In genomic region chr20:23585808-23586734, GRCh38 we compare ENCODE assay signal across 1 cellular context.
TF ChIP-seq lines count a peak whose summit lies in the region.

No MANE protein-coding gene starts in this region.

TF ChIP-seq in HepG2, 621 proteins besides CTCF, POLR2A, EP300 and RAD21 (continued from another document and continues in another):
- TF ChIP-seq ZNF407 (CRISPR knock-in tag; IDR thresholded peaks at IDR 0.05; ENCODE audit: not compliant biosample characterization) (peak; percentile 14), TCF12 (IDR thresholded peaks at IDR 0.05) (no peak), TCF12 (CRISPR knock-in tag; IDR thresholded peaks at IDR 0.05) (peak; percentile 77; the same call in 1 of the 2 replicates), ZNF607 (CRISPR knock-in tag; IDR thresholded peaks at IDR 0.05; ENCODE audit: borderline replicate concordance) (0 out of 2 replicates have a peak, but pooled peaks have one; percentile 13), ZNF775 (CRISPR knock-in tag; IDR thresholded peaks at IDR 0.05; ENCODE audit: borderline replicate concordance) (no peak), NR2C2 (CRISPR knock-in tag; IDR thresholded peaks at IDR 0.05; ENCODE audit: borderline replicate concordance) (0 out of 2 replicates have a peak, but pooled peaks have one; percentile 10), TFDP2 (CRISPR knock-in tag; IDR thresholded peaks at IDR 0.05) (no peak), ETV6 (CRISPR knock-in tag; conservative IDR thresholded peaks at IDR 0.05) (peak; percentile 61; the same call in 1 of the 2 replicates), MEIS2 (CRISPR knock-in tag; IDR thresholded peaks at IDR 0.05) (peak; percentile 88), SAP130 (CRISPR knock-in tag; IDR thresholded peaks at IDR 0.05; ENCODE audit: low read depth) (peak; percentile 58; the same call in 1 of the 2 replicates), ZNF34 (CRISPR knock-in tag; IDR thresholded peaks at IDR 0.05; ENCODE audit: borderline replicate concordance) (peak; percentile 58), SMYD3 (CRISPR knock-in tag; IDR thresholded peaks at IDR 0.05) (no peak), ZNF710 (CRISPR knock-in tag; IDR thresholded peaks at IDR 0.05; ENCODE audit: borderline replicate concordance) (peak; percentile 2; the same call in 1 of the 2 replicates), HNF1B (CRISPR knock-in tag; IDR thresholded peaks at IDR 0.05) (peak; percentile 85), ZNF543 (CRISPR knock-in tag; IDR thresholded peaks at IDR 0.05) (peak; percentile 87), ZNF878 (CRISPR knock-in tag; IDR thresholded peaks at IDR 0.05) (no peak; the same call in 1 of the 2 replicates), HINFP (CRISPR knock-in tag; IDR thresholded peaks at IDR 0.05; ENCODE audit: low read depth) (0 out of 2 replicates have a peak, but pooled peaks have one; percentile 50), AKAP8 (CRISPR knock-in tag; IDR thresholded peaks at IDR 0.05) (no peak), IRF1 (CRISPR knock-in tag; IDR thresholded peaks at IDR 0.05; ENCODE audit: low read depth) (no peak), KMT2A (CRISPR knock-in tag; IDR thresholded peaks at IDR 0.05) (no peak), ZNF614 (CRISPR knock-in tag; IDR thresholded peaks at IDR 0.05; ENCODE audit: borderline replicate concordance) (peak; percentile 30; the same call in 1 of the 2 replicates), HDAC2 (CRISPR knock-in tag; IDR thresholded peaks at IDR 0.05) (peak; percentile 73), THYN1 (CRISPR knock-in tag; IDR thresholded peaks at IDR 0.05; ENCODE audit: borderline replicate concordance, low read depth) (no peak), KDM2A (CRISPR knock-in tag; IDR thresholded peaks at IDR 0.05; ENCODE audit: borderline replicate concordance, low read depth) (no peak), POGK (CRISPR knock-in tag; conservative IDR thresholded peaks at IDR 0.05) (peak; percentile 68; the same call in 1 of the 2 replicates), ZNF510 (CRISPR knock-in tag; IDR thresholded peaks at IDR 0.05; ENCODE audit: low read depth) (no peak), ZGPAT (CRISPR knock-in tag; IDR thresholded peaks at IDR 0.05) (peak; percentile 33), TFE3 (CRISPR knock-in tag; IDR thresholded peaks at IDR 0.05) (no peak), LRRFIP1 (CRISPR knock-in tag; conservative IDR thresholded peaks at IDR 0.05) (no peak)
